Comparison of ENCODE assay signal across 15 cellular contexts in the genomic region with DNA sequence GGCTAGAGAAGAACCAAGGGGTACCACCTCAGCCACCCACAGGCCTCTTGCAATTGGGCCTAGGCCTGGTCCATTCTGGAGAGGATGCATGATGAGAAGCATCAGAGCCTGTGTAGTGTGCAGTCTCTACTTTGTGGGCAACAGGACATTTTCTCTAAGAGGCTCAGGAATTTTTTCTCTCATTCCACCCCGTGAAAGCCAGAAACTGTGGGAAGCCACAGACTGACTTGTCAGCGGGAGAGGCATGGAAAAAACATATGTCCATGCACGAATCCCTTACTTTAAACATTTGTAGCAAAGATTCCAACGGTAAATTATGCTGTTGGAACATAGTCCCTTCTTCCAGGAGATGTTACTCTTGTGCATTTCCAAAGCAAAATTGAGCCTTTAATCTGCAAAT.
DNase-seq lines count a peak whose midpoint lies in the region; ATAC-seq, FAIRE-seq and TF ChIP-seq lines count a peak whose summit lies in the region.
"Had no signal": no experiment of that assay in that cellular context is flagged by ENCODE, and none has a peak within 500 bp of the region (broad histone marks: within the 10 kb centered on the region; RNA-seq: fewer than 3 reads in every experiment).

No MANE protein-coding gene starts in this region.

- FAIRE-seq in GM12891 (lab: Jason Lieb, UNC) = no peak

- no peak for TF ChIP-seq CTCF in stomach (IDR thresholded peaks at IDR 0.05)

- TF ChIP-seq POLR2A in stomach (IDR thresholded peaks at IDR 0.05) (no peak), GM12891 (IDR thresholded peaks at IDR 0.05; ENCODE audit: low read depth, low read length) (no peak)

- peaks cover 7 to 61% (median 34%) of the 10 kb centered on the region in 4 donors for H3K4me1 ChIP-seq in stomach

- H3K27ac ChIP-seq in stomach = peak overlapping the region; percentile 16 to 57 (median 35)
- H3K27ac ChIP-seq: brain microvascular endothelial cell, tibial artery had no signal

- peaks cover 50% of the 10 kb centered on the region for H3K4me1 Mint-ChIP-seq in activated naive CD8-positive, alpha-beta T cell (ENCODE audit: low read depth)
- H3K4me1 Mint-ChIP-seq in activated naive CD8-positive, alpha-beta T cell treated with anti-CD3 and anti-CD28 coated beads for 36 hours = peaks cover 54% of the 10 kb centered on the region
- H3K4me1 Mint-ChIP-seq in central memory CD8-positive, alpha-beta T cell = peaks cover 40% of the 10 kb centered on the region
- H3K4me1 Mint-ChIP-seq in naive B cell = peaks cover 4 to 19% (median 7%) of the 10 kb centered on the region in 3 donors

- TF ChIP-seq EP300 in stomach (IDR thresholded peaks at IDR 0.05) = no peak

- H3K27me3 ChIP-seq in stomach = no peaks in the 10 kb centered on the region
- H3K27me3 ChIP-seq: brain microvascular endothelial cell, tibial artery had no signal

- WGBS in stomach, 5 donors = 65 to 83% (median 75%) methylated on average over 4 of the region's 4 CpGs

- peaks cover 0 to 52% (median 21%) of the 10 kb centered on the region in 4 donors for H3K36me3 ChIP-seq in stomach
- H3K36me3 ChIP-seq: brain microvascular endothelial cell had no signal

- intact Hi-C loops in stomach (cut with DNase I; ENCODE audit: low total_unique reads) = no loop called here

- H3K4me3 ChIP-seq in stomach = no peak overlapping the region
- H3K4me3 ChIP-seq: tibial artery had no signal

- no peak for ATAC-seq in central memory CD8-positive, alpha-beta T cell (replicated peaks; ENCODE audit: extremely low read depth, poor library complexity, severe bottlenecking)
- ATAC-seq in naive B cell (ENCODE audit: low read depth in 2 of 2) = no peak

- no peaks in the 10 kb centered on the region for H3K9me3 Mint-ChIP-seq in activated naive CD8-positive, alpha-beta T cell (ENCODE audit: low read depth)
- no peaks in the 10 kb centered on the region for H3K9me3 Mint-ChIP-seq in activated naive CD8-positive, alpha-beta T cell treated with anti-CD3 and anti-CD28 coated beads for 36 hours
- no peaks in the 10 kb centered on the region for H3K9me3 Mint-ChIP-seq in central memory CD8-positive, alpha-beta T cell
- no peaks in the 10 kb centered on the region for H3K9me3 Mint-ChIP-seq in naive B cell

- H3K36me3 Mint-ChIP-seq in activated naive CD8-positive, alpha-beta T cell = peaks cover 9% of the 10 kb centered on the region
- peaks cover 30% of the 10 kb centered on the region for H3K36me3 Mint-ChIP-seq in activated naive CD8-positive, alpha-beta T cell treated with anti-CD3 and anti-CD28 coated beads for 36 hours
- H3K36me3 Mint-ChIP-seq in central memory CD8-positive, alpha-beta T cell (ENCODE audit: insufficient read depth) = peaks cover 19% of the 10 kb centered on the region
- H3K36me3 Mint-ChIP-seq in naive B cell = peaks cover 7 to 24% of the 10 kb centered on the region in 2 donors

- no peaks in the 10 kb centered on the region for H3K9me3 ChIP-seq in stomach
- H3K9me3 ChIP-seq: tibial artery had no signal

- no peak overlapping the region for H3K4me3 Mint-ChIP-seq in activated naive CD8-positive, alpha-beta T cell
- H3K4me3 Mint-ChIP-seq in activated naive CD8-positive, alpha-beta T cell treated with anti-CD3 and anti-CD28 coated beads for 36 hours = no peak overlapping the region
- H3K4me3 Mint-ChIP-seq in central memory CD8-positive, alpha-beta T cell = peak overlapping the region; percentile 26
- no peak overlapping the region for H3K4me3 Mint-ChIP-seq in naive B cell

- DNase-seq in activated naive CD8-positive, alpha-beta T cell treated with anti-CD3 and anti-CD28 coated beads for 36 hours = no peak
- DNase-seq in central memory CD8-positive, alpha-beta T cell (ENCODE audit: low spot score in 2 of 2) = no peak
- DNase-seq in naive B cell (no peak), stomach (no peak), GM12891 (ENCODE audit: insufficient read length, low spot score) (no peak), cortex of kidney (lab: John Stamatoyannopoulos, UW) (no peak), DMS114 treated with DMSO at 0.1 percent for 48 hours (lab: John Stamatoyannopoulos, UW; ENCODE audit: unreplicated experiment) (no peak)
- DNase-seq: brain microvascular endothelial cell; head of caudate nucleus; kidney glomerular epithelial cell; NCI-H1930; NCI-H524 treated with DMSO at 0.1 percent for 48 hours; stimulated activated CD4-positive, alpha-beta T cell treated with anti-CD3 and anti-CD28 coated beads, Interleukin-12 subunit alpha, Interleukin-12 subunit beta, amount 100 ng/mL, for 4 hours; tibial artery had no signal

- H3K27me3 Mint-ChIP-seq in activated naive CD8-positive, alpha-beta T cell = no peaks in the 10 kb centered on the region
- no peaks in the 10 kb centered on the region for H3K27me3 Mint-ChIP-seq in activated naive CD8-positive, alpha-beta T cell treated with anti-CD3 and anti-CD28 coated beads for 36 hours
- H3K27me3 Mint-ChIP-seq in central memory CD8-positive, alpha-beta T cell = no peaks in the 10 kb centered on the region
- no peaks in the 10 kb centered on the region for H3K27me3 Mint-ChIP-seq in naive B cell

- peak overlapping the region; percentile 77 for H3K27ac Mint-ChIP-seq in activated naive CD8-positive, alpha-beta T cell
- no peak overlapping the region for H3K27ac Mint-ChIP-seq in activated naive CD8-positive, alpha-beta T cell treated with anti-CD3 and anti-CD28 coated beads for 36 hours
- H3K27ac Mint-ChIP-seq in central memory CD8-positive, alpha-beta T cell (ENCODE audit: low read depth) = peak overlapping the region; percentile 74
- H3K27ac Mint-ChIP-seq in naive B cell = peak overlapping the region in 4 of 6 donors; percentile 32 to 82 (median 65)

TF ChIP-seq in GM12891, 5 proteins besides CTCF, POLR2A, EP300 and RAD21:
- TF ChIP-seq POLR2AphosphoS5 (IDR thresholded peaks at IDR 0.05; ENCODE audit: low read depth, low read length) (no peak), POU2F2 (IDR thresholded peaks at IDR 0.05; ENCODE audit: low read depth, low read length) (no peak), SPI1 (IDR thresholded peaks at IDR 0.05; ENCODE audit: low read depth, low read length) (no peak), TAF1 (IDR thresholded peaks at IDR 0.05; ENCODE audit: low read depth, low read length) (no peak), PAX5 (IDR thresholded peaks at IDR 0.05; ENCODE audit: insufficient read depth, low read length, severe bottlenecking) (no peak)
